ENCODE assay signal across 20 cellular contexts in the genomic region with DNA sequence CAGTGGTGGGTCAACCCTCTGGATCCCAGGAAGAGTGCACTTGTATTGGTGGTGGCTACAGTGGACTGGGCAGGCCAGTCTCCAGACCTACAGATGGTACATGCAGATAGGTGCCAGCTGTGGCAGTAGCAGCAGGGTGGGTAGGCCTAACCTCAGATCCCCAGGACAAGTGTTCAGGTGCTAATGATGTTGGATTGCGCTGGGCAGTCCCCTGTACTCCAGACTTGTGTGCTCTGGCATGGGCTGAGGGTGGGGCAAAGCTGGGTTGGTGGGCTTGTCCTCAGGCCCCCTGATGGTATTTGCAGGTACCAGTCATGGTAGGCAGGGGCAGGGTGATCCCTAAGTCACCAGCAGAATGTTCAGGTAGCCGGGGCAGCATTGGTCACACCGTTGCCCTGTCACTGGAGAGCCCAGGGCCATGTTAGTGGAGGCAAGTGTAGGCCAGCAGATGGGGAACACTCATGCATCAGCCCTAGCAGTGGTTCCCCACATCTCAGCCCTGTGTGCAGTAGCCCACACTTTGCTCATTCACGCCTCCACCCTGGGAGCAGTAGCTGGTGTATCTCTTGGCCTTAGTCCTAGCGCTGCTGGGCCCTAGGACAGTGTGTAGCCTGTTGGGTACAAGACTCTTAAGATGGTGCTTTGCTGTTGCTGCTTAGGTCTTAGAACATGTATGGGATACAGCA.
"Had no signal": no experiment of that assay in that cellular context is flagged by ENCODE, and none has a peak within 500 bp of the region (broad histone marks: within the 10 kb centered on the region; RNA-seq: fewer than 3 reads in every experiment).

No MANE protein-coding gene starts in this region.

- DNase-seq: activated CD4-positive, alpha-beta memory T cell treated with anti-CD3 and anti-CD28 coated beads for 36 hours; activated CD4-positive, alpha-beta T cell treated with anti-CD3 and anti-CD28 coated beads for 48 hours; activated effector memory CD4-positive, alpha-beta T cell treated with Interleukin-2 at 50 U/mL for 16 hours; activated naive CD4-positive, alpha-beta T cell treated with anti-CD3 and anti-CD28 coated beads for 36 hours; activated naive CD8-positive, alpha-beta T cell treated with anti-CD3 and anti-CD28 coated beads, Interleukin-2, amount 50 U/mL, for 24 hours; activated T-cell treated with anti-CD3 and anti-CD28 coated beads, Interleukin-2, amount 50 U/mL, for 72 hours; body of pancreas; caudate nucleus; effector CD4-positive, alpha-beta T cell; heart right ventricle; kidney; naive thymus-derived CD4-positive, alpha-beta T cell; spleen; stimulated activated CD4-positive, alpha-beta T cell treated with anti-CD3 and anti-CD28 coated beads, Interleukin-4, amount 100 ng/mL, for 1 hour; stimulated activated naive CD4-positive, alpha-beta T cell; T-helper 2 cell; upper lobe of left lung had no signal

- H3K4me3 ChIP-seq: body of pancreas, heart right ventricle, neural progenitor cell, spleen, thoracic aorta, upper lobe of left lung had no signal

- H3K4me2 ChIP-seq: neural progenitor cell had no signal

- H3K27me3 ChIP-seq: body of pancreas, heart right ventricle, neural progenitor cell, spleen, upper lobe of left lung had no signal

- H3K27ac ChIP-seq: body of pancreas, heart right ventricle, neural progenitor cell, spleen, thoracic aorta, upper lobe of left lung had no signal

- H3K9ac ChIP-seq: neural progenitor cell had no signal

- FAIRE-seq: endometrium, kidney had no signal

- H3K9me3 ChIP-seq: body of pancreas had no signal

- H3K36me3 ChIP-seq: thoracic aorta, upper lobe of left lung had no signal

- H3K4me1 ChIP-seq: body of pancreas, upper lobe of left lung had no signal

- ATAC-seq: activated naive CD8-positive, alpha-beta T cell treated with anti-CD3 and anti-CD28 coated beads, Interleukin-2, amount 50 U/mL, for 24 hours; activated T-cell treated with anti-CD3 and anti-CD28 coated beads, Interleukin-2, amount 50 U/mL, for 72 hours; body of pancreas; naive thymus-derived CD4-positive, alpha-beta T cell had no signal
